ENCODE assay signal across 20 cellular contexts in the genomic region with DNA sequence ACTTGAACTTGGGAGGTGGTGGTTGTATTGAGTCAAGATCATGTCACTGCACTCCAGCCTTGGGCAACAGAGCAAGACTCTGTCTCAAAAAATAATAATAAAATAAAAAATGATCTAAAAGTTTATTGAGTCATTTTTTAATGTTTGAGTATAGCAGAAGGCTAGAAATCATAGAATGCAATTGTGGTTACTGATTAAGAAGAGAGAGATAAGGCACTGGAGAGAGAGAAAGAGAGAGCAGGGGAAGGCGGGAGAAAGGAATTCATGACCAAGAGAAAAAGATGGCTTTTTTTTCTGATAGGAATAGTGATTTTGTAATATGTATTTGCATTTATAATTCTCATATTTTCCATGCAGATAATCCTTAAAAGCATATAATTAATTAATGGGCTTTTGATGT.
DNase-seq lines count a peak whose midpoint lies in the region; ATAC-seq and TF ChIP-seq lines count a peak whose summit lies in the region.
"Had no signal": no experiment of that assay in that cellular context is flagged by ENCODE, and none has a peak within 500 bp of the region (broad histone marks: within the 10 kb centered on the region; RNA-seq: fewer than 3 reads in every experiment).

No MANE protein-coding gene starts in this region.

- peaks cover 2% of the 10 kb centered on the region for H3K27me3 ChIP-seq in mammary epithelial cell (ENCODE audit: insufficient read depth, low read length)
- H3K27me3 ChIP-seq in right lobe of liver, result no peaks in the 10 kb centered on the region
- H3K27me3 ChIP-seq: esophagus muscularis mucosa, gastroesophageal sphincter, suprapubic skin had no signal

- no peaks in the 10 kb centered on the region for H3K27me3 Mint-ChIP-seq in MCF 10A (ENCODE audit: insufficient read depth, unreplicated experiment)
- H3K27me3 Mint-ChIP-seq in central memory CD8-positive, alpha-beta T cell, result no peaks in the 10 kb centered on the region

- no peaks in the 10 kb centered on the region for H3K9me3 Mint-ChIP-seq in MCF 10A (ENCODE audit: unreplicated experiment)
- H3K9me3 Mint-ChIP-seq in central memory CD8-positive, alpha-beta T cell, result no peaks in the 10 kb centered on the region

- ATAC-seq in central memory CD8-positive, alpha-beta T cell (replicated peaks; ENCODE audit: extremely low read depth, poor library complexity, severe bottlenecking), result no peak
- ATAC-seq in right lobe of liver, result peak in 2 of 4 donors; percentile 29 to 35
- ATAC-seq in HG02973 (IDR thresholded peaks at IDR 0.05; ENCODE audit: unreplicated experiment), result no peak
- ATAC-seq in HG03565 (IDR thresholded peaks at IDR 0.05; ENCODE audit: unreplicated experiment), result no peak
- ATAC-seq: A549, gastroesophageal sphincter had no signal

- H4K20me1 ChIP-seq in mammary epithelial cell (ENCODE audit: insufficient read depth, low read length), result no peaks in the 10 kb centered on the region

- H3K9ac ChIP-seq in mammary epithelial cell (ENCODE audit: insufficient read depth, low read length), result no peak overlapping the region

- no peaks in the 10 kb centered on the region for H3K79me2 ChIP-seq in mammary epithelial cell (ENCODE audit: insufficient read depth, low read length)

- BruUV-seq in MCF 10A (replicated peaks; lab: Mats Ljungman, UMichigan), result no TSS peak
- BruUV-seq in mammary epithelial cell (replicated peaks; lab: Mats Ljungman, UMichigan), result no TSS peak

- H3K9me3 ChIP-seq in mammary epithelial cell (replicated peaks; ENCODE audit: insufficient read depth, low read length) (no peaks in the 10 kb centered on the region), right lobe of liver (no peaks in the 10 kb centered on the region)
- H3K9me3 ChIP-seq: A549, esophagus muscularis mucosa, gastroesophageal sphincter, neutrophil, suprapubic skin had no signal

- H3K4me1 ChIP-seq in mammary epithelial cell (ENCODE audit: insufficient read depth, low read length) (no peaks in the 10 kb centered on the region), right lobe of liver (peaks cover 0 to 56% (median 25%) of the 10 kb centered on the region in 4 donors)
- H3K4me1 ChIP-seq: A549, esophagus muscularis mucosa, gastroesophageal sphincter had no signal

- H3K27ac ChIP-seq in mammary epithelial cell (ENCODE audit: insufficient read depth, low read depth, low read length) (no peak overlapping the region), right lobe of liver (peak overlapping the region in 2 of 3 donors; percentile 63 to 74)
- H3K27ac ChIP-seq: A549, coronary artery, esophagus muscularis mucosa, gastroesophageal sphincter, neutrophil, suprapubic skin had no signal

- intact Hi-C loops in MCF 10A (cut with micrococcal nuclease), result no loop called here
- intact Hi-C loops in mammary epithelial cell (cut with micrococcal nuclease), result no loop called here
- intact Hi-C loops in right lobe of liver (cut with DNase I), result no loop called here

- CTCF ChIA-PET in MCF 10A (lab: Yijun Ruan, JAX) (interaction anchor here (0.6 to 1.0 kb wide), 2 partner anchors 11 to 122 kb away, joined by 5 read pairs; no protein-coding TSS in a partner anchor), mammary epithelial cell (lab: Charles Lee; ENCODE audit: low non-redundant PET) (no interaction called here)

- TF ChIP-seq POLR2A in right lobe of liver (IDR thresholded peaks at IDR 0.05), result no peak

- no peak overlapping the region for H2AFZ ChIP-seq in mammary epithelial cell (ENCODE audit: low read depth, low read length)

- H3K4me3 ChIP-seq in mammary epithelial cell (replicated peaks in 1 of 3; ENCODE audit: insufficient read depth in 1 of 3, low read depth in 2 of 3, low read length in 3 of 3), result no peak overlapping the region
- no peak overlapping the region for H3K4me3 ChIP-seq in right lobe of liver
- H3K4me3 ChIP-seq: A549, coronary artery, esophagus muscularis mucosa, gastroesophageal sphincter, GM12878, suprapubic skin had no signal

- H3K4me1 Mint-ChIP-seq in MCF 10A (ENCODE audit: insufficient read depth, unreplicated experiment), result peaks cover 18% of the 10 kb centered on the region
- peaks cover 53% of the 10 kb centered on the region for H3K4me1 Mint-ChIP-seq in central memory CD8-positive, alpha-beta T cell

- DNase-seq in MCF 10A (ENCODE audit: unreplicated experiment) (no peak), mammary epithelial cell (no peak), right lobe of liver (no peak), NCI-H345 (lab: John Stamatoyannopoulos, UW) (no peak), MV-4-11 (lab: John Stamatoyannopoulos, UW) (no peak)
- DNase-seq in central memory CD8-positive, alpha-beta T cell (ENCODE audit: low spot score in 2 of 2), result no peak
- DNase-seq: activated CD4-positive, alpha-beta T cell treated with anti-CD3 and anti-CD28 coated beads for 4 hours; activated naive CD4-positive, alpha-beta T cell treated with anti-CD3 and anti-CD28 coated beads for 36 hours; amniotic stem cell; H7; NCI-H1105 treated with DMSO at 0.1 percent for 48 hours had no signal

- 25% methylated on average over 1 of the region's 1 CpG for WGBS in mammary epithelial cell (ENCODE audit: low coverage, missing lambda C conversion rate)
- WGBS in right lobe of liver (ENCODE audit: insufficient coverage, low coverage, low lambda C conversion rate, missing lambda C conversion rate), result 20% methylated on average over 1 of the region's 1 CpG

- POLR2A ChIA-PET in MCF 10A (lab: Yijun Ruan, JAX), result interaction anchor here (0.9 kb wide), 1 partner anchor 11 kb away, joined by 5 read pairs; no protein-coding TSS in a partner anchor

- no peak for TF ChIP-seq CTCF in MCF 10A (IDR thresholded peaks at IDR 0.05; ENCODE audit: unreplicated experiment)
- TF ChIP-seq CTCF in mammary epithelial cell (conservative IDR thresholded peaks at IDR 0.05 in 1 of 2, IDR thresholded peaks at IDR 0.05 in 1 of 2; ENCODE audit: extremely low read depth in 1 of 2, insufficient read depth in 1 of 2, low read depth in 1 of 2, low read length in 2 of 2), result no peak
- no peak for TF ChIP-seq CTCF in right lobe of liver (IDR thresholded peaks at IDR 0.05)

- H3K36me3 ChIP-seq in mammary epithelial cell (ENCODE audit: insufficient read depth, low read length) (no peaks in the 10 kb centered on the region), right lobe of liver (no peaks in the 10 kb centered on the region)
- H3K36me3 ChIP-seq: esophagus muscularis mucosa, gastroesophageal sphincter, neutrophil, suprapubic skin had no signal

- no peak overlapping the region for H3K4me2 ChIP-seq in mammary epithelial cell (ENCODE audit: insufficient read depth, low read depth, low read length)
- H3K4me2 ChIP-seq: A549 had no signal

- H3K4me3 Mint-ChIP-seq in MCF 10A (ENCODE audit: unreplicated experiment), result no peak overlapping the region
- H3K4me3 Mint-ChIP-seq in central memory CD8-positive, alpha-beta T cell, result peak overlapping the region; percentile 0
- H3K4me3 Mint-ChIP-seq: activated naive CD4-positive, alpha-beta T cell treated with anti-CD3 and anti-CD28 coated beads for 36 hours had no signal

- in situ Hi-C loops in mammary epithelial cell (cut with MboI; ENCODE audit: low sequenced_read_pairs in 2 of 2), result no loop called here

- no peaks in the 10 kb centered on the region for H3K36me3 Mint-ChIP-seq in MCF 10A (ENCODE audit: insufficient read depth, unreplicated experiment)
- H3K36me3 Mint-ChIP-seq in central memory CD8-positive, alpha-beta T cell (ENCODE audit: insufficient read depth), result no peaks in the 10 kb centered on the region

- H3K27ac Mint-ChIP-seq in MCF 10A (ENCODE audit: low read depth, unreplicated experiment), result peak overlapping the region; percentile 52
- no peak overlapping the region for H3K27ac Mint-ChIP-seq in central memory CD8-positive, alpha-beta T cell (ENCODE audit: low read depth)
- H3K27ac Mint-ChIP-seq: activated naive CD4-positive, alpha-beta T cell treated with anti-CD3 and anti-CD28 coated beads for 36 hours had no signal

- dilution Hi-C loops in mammary epithelial cell (cut with HindIII; ENCODE audit: low sequenced_read_pairs), result no loop called here
